ENCODE assay signal across 13 cellular contexts in the genomic region with DNA sequence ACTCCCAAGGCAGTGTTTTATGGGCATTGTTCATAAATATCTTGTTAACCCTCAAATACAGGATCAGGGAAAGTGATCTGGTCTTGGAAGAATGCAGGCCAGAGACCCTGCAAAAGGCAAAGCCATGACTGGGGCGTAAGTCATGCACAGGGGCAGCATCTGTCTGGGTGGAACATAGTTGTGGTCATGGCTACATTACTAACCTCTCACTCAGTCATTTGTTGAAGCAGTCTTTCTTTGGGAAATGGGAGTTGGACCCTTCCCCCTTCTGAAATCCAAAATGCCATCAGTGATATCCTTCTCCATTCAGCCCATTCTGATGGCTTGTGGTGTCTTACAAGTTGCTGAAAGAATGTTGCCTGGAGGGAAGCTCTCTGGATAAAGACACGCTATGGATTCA.
DNase-seq lines count a peak whose midpoint lies in the region; ATAC-seq, FAIRE-seq and TF ChIP-seq lines count a peak whose summit lies in the region.
"Had no signal": no experiment of that assay in that cellular context is flagged by ENCODE, and none has a peak within 500 bp of the region (broad histone marks: within the 10 kb centered on the region; RNA-seq: fewer than 3 reads in every experiment).

No MANE protein-coding gene starts in this region.

- no peak overlapping the region for H3K18ac ChIP-seq in trophoblast cell (ENCODE audit: low read length)

- H4K12ac ChIP-seq in trophoblast cell (ENCODE audit: low read depth, low read length), result no peak overlapping the region

- H3K23ac ChIP-seq in trophoblast cell (ENCODE audit: low read length), result no peak overlapping the region

- intact Hi-C loops in CD14-positive monocyte (cut with micrococcal nuclease), result no loop called here

- no peak overlapping the region for H3K14ac ChIP-seq in trophoblast cell (ENCODE audit: low read length)

- H3K4me3 Mint-ChIP-seq in CD14-positive monocyte, result no peak overlapping the region

- H3K4ac ChIP-seq in trophoblast cell (ENCODE audit: low read depth, low read length), result no peak overlapping the region

- H3K36me3 Mint-ChIP-seq in CD14-positive monocyte, result no peaks in the 10 kb centered on the region

- H3K9me3 Mint-ChIP-seq in CD14-positive monocyte, result peaks cover 7 to 26% (median 13%) of the 10 kb centered on the region in 7 donors

- no peak overlapping the region for H2AK5ac ChIP-seq in trophoblast cell (ENCODE audit: low read length)

- no peak overlapping the region for H3K9ac ChIP-seq in trophoblast cell (ENCODE audit: low read length)

- no peak overlapping the region for H3K4me3 ChIP-seq in trophoblast cell (ENCODE audit: low read depth, low read length)
- H3K4me3 ChIP-seq: ascending aorta, ovary, testis had no signal

- FAIRE-seq in D721Med (lab: Jason Lieb, UNC), result no peak

- H3K79me2 ChIP-seq in trophoblast cell (ENCODE audit: control insufficient read depth, insufficient read depth, low read length, poor library complexity), result peaks cover 4% of the 10 kb centered on the region

- H2BK12ac ChIP-seq in trophoblast cell (ENCODE audit: low read length), result no peak overlapping the region

- no peak overlapping the region for H4K8ac ChIP-seq in trophoblast cell (ENCODE audit: low read depth, low read length)

- H3K27ac Mint-ChIP-seq in CD14-positive monocyte, result no peak overlapping the region

- peaks cover 2 to 12% (median 3%) of the 10 kb centered on the region in 3 donors for H3K27me3 Mint-ChIP-seq in CD14-positive monocyte (ENCODE audit: low read depth in 3 of 3)

- no peak overlapping the region for H3K4me2 ChIP-seq in trophoblast cell (ENCODE audit: low read length)

- no peaks in the 10 kb centered on the region for H3K36me3 ChIP-seq in trophoblast cell (ENCODE audit: control insufficient read depth in 1 of 2, insufficient read depth in 2 of 2, low read length in 2 of 2)
- H3K36me3 ChIP-seq: ascending aorta, ovary had no signal

- H3K9me3 ChIP-seq in trophoblast cell (ENCODE audit: insufficient read depth, low read depth, low read length), result no peaks in the 10 kb centered on the region
- H3K9me3 ChIP-seq: ovary, testis had no signal

- POLR2A ChIA-PET in RWPE1 (lab: Yijun Ruan, JAX; ENCODE audit: low non-redundant PET), result no interaction called here

- H2BK5ac ChIP-seq in trophoblast cell (ENCODE audit: low read depth, low read length, poor library complexity), result no peak overlapping the region

- no CpG with 5 or more reads among the region's 2 CpGs for WGBS in trophoblast cell (ENCODE audit: extremely low coverage, insufficient coverage, insufficient read length)

- peak; percentile 99 for DNase-seq in ELR (ENCODE audit: low read depth)
- peak; percentile 58 for DNase-seq in RWPE1 (ENCODE audit: low spot score)
- peak; percentile 57 for DNase-seq in fibroblast of gingiva (ENCODE audit: low read depth)
- peak; percentile 88 to 92 for DNase-seq in trophoblast cell
- no peak for DNase-seq in CD14-positive monocyte (ENCODE audit: low spot score)
- DNase-seq in NCI-H1105 treated with DMSO at 0.1 percent for 48 hours (lab: John Stamatoyannopoulos, UW), result no peak
- no peak for DNase-seq in D721Med (ENCODE audit: insufficient read length, low spot score)
- DNase-seq: NCI-H2107, OCI-M1, ovary, testis had no signal

- H3K79me1 ChIP-seq in trophoblast cell (ENCODE audit: low read length), result peaks cover 26% of the 10 kb centered on the region

- H3K27ac ChIP-seq in RWPE1 (no peak overlapping the region), trophoblast cell (ENCODE audit: low read depth, low read length) (peak overlapping the region; percentile 98)
- H3K27ac ChIP-seq: ascending aorta, ovary, testis had no signal

- CTCF ChIA-PET in RWPE1 (lab: Yijun Ruan, JAX), result interaction anchor here (0.7 kb wide), 1 partner anchor 354 kb away, joined by 5 read pairs; no protein-coding TSS in a partner anchor

- H2AFZ ChIP-seq in trophoblast cell (ENCODE audit: insufficient read depth, low read length, poor library complexity), result no peak overlapping the region

- no peak for TF ChIP-seq CTCF in RWPE1 (conservative IDR thresholded peaks at IDR 0.05; ENCODE audit: low read depth)
- no peak for TF ChIP-seq CTCF in CD14-positive monocyte (IDR thresholded peaks at IDR 0.05)
- no peak for TF ChIP-seq CTCF in D721Med (IDR thresholded peaks at IDR 0.05; ENCODE audit: insufficient read depth, missing control alignments)

- peaks cover 14 to 19% of the 10 kb centered on the region in 2 experiments for H3K4me1 ChIP-seq in trophoblast cell (ENCODE audit: control insufficient read depth in 1 of 2, insufficient read depth in 2 of 2, low read length in 2 of 2)
- H3K4me1 ChIP-seq: ascending aorta, testis had no signal

- ATAC-seq in GM19452 (IDR thresholded peaks at IDR 0.05; ENCODE audit: unreplicated experiment), result no peak

- H4K91ac ChIP-seq in trophoblast cell (ENCODE audit: low read depth, low read length), result no peak overlapping the region

- H3K4me1 Mint-ChIP-seq in CD14-positive monocyte, result peaks cover 4% of the 10 kb centered on the region

- no peaks in the 10 kb centered on the region for H3K27me3 ChIP-seq in trophoblast cell (ENCODE audit: insufficient read depth, low read length)
- H3K27me3 ChIP-seq: ascending aorta, ovary, testis had no signal

- H2BK120ac ChIP-seq in trophoblast cell (ENCODE audit: insufficient read depth, low read length, poor library complexity), result no peak overlapping the region

Comparison
In these comparisons a context has a peak if more than half of its experiments do, and no peak if none do; other contexts are left out.
1. DNase-seq: peak in ELR (single experiment), RWPE1 (single experiment), fibroblast of gingiva (single experiment) and trophoblast cell (2 of 2); none in CD14-positive monocyte (single experiment), NCI-H1105 treated with DMSO at 0.1 percent for 48 hours (single experiment) and D721Med (single experiment).